Comparison of ENCODE assay signal across 11 cellular contexts in genomic region chr1:10474309-10474612, GRCh38. TPM values are rescaled to one million over a fixed set of nuclear protein-coding genes. Genes with fewer than 3 reads are reported as not detected.
DNase-seq lines count a peak whose midpoint lies in the region; ATAC-seq and TF ChIP-seq lines count a peak whose summit lies in the region.
"Not testable (repeated sequence)": the region's sequence is repeated elsewhere in the genome, so short reads cannot be mapped to it uniquely, and the experiment has no call there.
"Had no signal": no experiment of that assay in that cellular context is flagged by ENCODE, and none has a peak within 500 bp of the region (broad histone marks: within the 10 kb centered on the region; RNA-seq: fewer than 3 reads in every experiment).

No MANE protein-coding gene starts in this region.

- not testable (repeated sequence) for H3K27me3 ChIP-seq in CD4-positive, CD25-positive, alpha-beta regulatory T cell (ENCODE audit: control insufficient read depth, insufficient read depth, low read length); esophagus squamous epithelium; right lobe of liver; thoracic aorta (replicated peaks; ENCODE audit: insufficient read depth)

- not testable (repeated sequence) for ATAC-seq in CD4-positive, CD25-positive, alpha-beta regulatory T cell (ENCODE audit: low read depth in 2 of 2); right lobe of liver; thoracic aorta (ENCODE audit: insufficient number of reproducible peaks, low FRiP score, low read depth)

- H3K27me3 Mint-ChIP-seq in CD4-positive, CD25-positive, alpha-beta regulatory T cell; osteocyte (ENCODE audit: unreplicated experiment): not testable (repeated sequence)

- not testable (repeated sequence) for H3K9me3 ChIP-seq in CD4-positive, CD25-positive, alpha-beta regulatory T cell (ENCODE audit: control insufficient read depth in 2 of 2, low read length in 2 of 2); KOPT-K1 (ENCODE audit: insufficient read depth, low read length, poor library complexity, severe bottlenecking); esophagus squamous epithelium; right lobe of liver; thoracic aorta

- not testable (repeated sequence) for H3K36me3 ChIP-seq in CD4-positive, CD25-positive, alpha-beta regulatory T cell (ENCODE audit: control insufficient read depth, insufficient read depth, low read length); KOPT-K1 (ENCODE audit: insufficient read depth, low read length); esophagus squamous epithelium; right lobe of liver; thoracic aorta

- H3K4me3 ChIP-seq in CD4-positive, CD25-positive, alpha-beta regulatory T cell (ENCODE audit: low read depth, low read length) = peak overlapping the region; percentile 67
- peak overlapping the region; percentile 94 for H3K4me3 ChIP-seq in WI38 (ENCODE audit: low read depth, low read length)
- peak overlapping the region; percentile 90 for H3K4me3 ChIP-seq in astrocyte of the cerebellum (ENCODE audit: low read depth, low read length)
- peak overlapping the region; percentile 70 to 90 (median 88) for H3K4me3 ChIP-seq in esophagus squamous epithelium
- H3K4me3 ChIP-seq in right lobe of liver = peak overlapping the region; percentile 82 to 97 (median 86)
- peak overlapping the region; percentile 94 for H3K4me3 ChIP-seq in thoracic aorta

- not testable (repeated sequence) for DNase-seq in CD4-positive, CD25-positive, alpha-beta regulatory T cell; astrocyte of the cerebellum (ENCODE audit: low read depth); esophagus squamous epithelium (lab: John Stamatoyannopoulos, UW); right lobe of liver; osteocyte (ENCODE audit: extremely low spot score, unreplicated experiment); thoracic aorta (ENCODE audit: low spot score)

- peak overlapping the region; percentile 76 to 92 (median 87) for H3K27ac Mint-ChIP-seq in CD4-positive, CD25-positive, alpha-beta regulatory T cell
- peak overlapping the region; percentile 76 for H3K27ac Mint-ChIP-seq in osteocyte (ENCODE audit: unreplicated experiment)

- H3K4me3 Mint-ChIP-seq in CD4-positive, CD25-positive, alpha-beta regulatory T cell = peak overlapping the region; percentile 92 to 99 (median 94)
- peak overlapping the region; percentile 85 for H3K4me3 Mint-ChIP-seq in osteocyte (ENCODE audit: unreplicated experiment)

- TF ChIP-seq POLR2A in esophagus squamous epithelium (IDR thresholded peaks at IDR 0.05); right lobe of liver (IDR thresholded peaks at IDR 0.05): not testable (repeated sequence)

- peaks cover 16 to 62% (median 35%) of the 10 kb centered on the region in 4 donors for H3K4me1 Mint-ChIP-seq in CD4-positive, CD25-positive, alpha-beta regulatory T cell
- peaks cover 42% of the 10 kb centered on the region for H3K4me1 Mint-ChIP-seq in osteocyte (ENCODE audit: unreplicated experiment)

- H3K27ac ChIP-seq in CD4-positive, CD25-positive, alpha-beta regulatory T cell (ENCODE audit: insufficient read depth, low read length, poor library complexity, severe bottlenecking) = not testable (repeated sequence)
- H3K27ac ChIP-seq in KOPT-K1 (ENCODE audit: low read depth, low read length, poor library complexity, severe bottlenecking) (peak overlapping the region; percentile 70), esophagus squamous epithelium (peak overlapping the region in 3 of 4 donors; percentile 91 to 92 (median 92)), right lobe of liver (peak overlapping the region in 2 of 3 donors; percentile 82 to 83), thoracic aorta (peak overlapping the region in 1 of 2 donors; percentile 30)

- not testable (repeated sequence) for TF ChIP-seq CTCF in WI38 (IDR thresholded peaks at IDR 0.05; ENCODE audit: low read depth, low read length); astrocyte of the cerebellum (IDR thresholded peaks at IDR 0.05; ENCODE audit: low read depth, low read length, missing control alignments); esophagus squamous epithelium (IDR thresholded peaks at IDR 0.05); right lobe of liver (IDR thresholded peaks at IDR 0.05); osteocyte (IDR thresholded peaks at IDR 0.05); thoracic aorta (IDR thresholded peaks at IDR 0.05)

- H3K9me3 Mint-ChIP-seq in CD4-positive, CD25-positive, alpha-beta regulatory T cell; osteocyte (ENCODE audit: unreplicated experiment): not testable (repeated sequence)

- intact Hi-C loops in esophagus squamous epithelium (cut with DNase I); right lobe of liver (cut with DNase I): not testable (repeated sequence)

- H3K36me3 Mint-ChIP-seq in CD4-positive, CD25-positive, alpha-beta regulatory T cell; osteocyte (ENCODE audit: unreplicated experiment): not testable (repeated sequence)

- peaks cover 36% of the 10 kb centered on the region for H3K4me1 ChIP-seq in CD4-positive, CD25-positive, alpha-beta regulatory T cell (ENCODE audit: control insufficient read depth, insufficient read depth, low read length, poor library complexity, severe bottlenecking)
- peaks cover 19 to 67% (median 23%) of the 10 kb centered on the region in 3 donors for H3K4me1 ChIP-seq in esophagus squamous epithelium
- peaks cover 0 to 39% (median 6%) of the 10 kb centered on the region in 4 donors for H3K4me1 ChIP-seq in right lobe of liver
- H3K4me1 ChIP-seq in thoracic aorta (ENCODE audit: control insufficient read depth in 1 of 2, low read depth in 2 of 2) = peaks cover 16 to 28% of the 10 kb centered on the region in 2 donors

- 87 to 96% methylated on average over 8 to 10 of the region's 10 CpGs for WGBS in esophagus squamous epithelium, 2 donors
- WGBS in right lobe of liver (ENCODE audit: insufficient coverage, low coverage, low lambda C conversion rate, missing lambda C conversion rate) = 88% methylated on average over 3 of the region's 10 CpGs

- in situ Hi-C loops in astrocyte of the cerebellum (cut with HindIII; ENCODE audit: low sequenced_read_pairs) = not testable (repeated sequence)

RNA-seq across cellular contexts. Expression of gene PEX14, which starts 0.5 kb away (rescaled TPM):
- total RNA-seq in CD4-positive, CD25-positive, alpha-beta regulatory T cell = 22.4 TPM
- 1 to 10 TPM; 3.5 to 5.2 (median 4.4) TPM for polyA plus RNA-seq in CD4-positive, CD25-positive, alpha-beta regulatory T cell
- 10 to 100 TPM in 3 of 4 donors, 1 to 10 TPM in 1; 9.4 to 22.9 (median 15.2) TPM for total RNA-seq in esophagus squamous epithelium
- total RNA-seq in right lobe of liver = 10 to 100 TPM; 10.5 to 26.5 (median 16.5) TPM
- total RNA-seq in osteocyte = 22.2 and 23.8 TPM in 2 replicates
- 10 to 100 TPM; 11.5 to 22.6 TPM for total RNA-seq in thoracic aorta

RNA-seq across cellular contexts. Expression of gene DFFA, which starts 1.9 kb away (rescaled TPM):
- 19.2 TPM for total RNA-seq in CD4-positive, CD25-positive, alpha-beta regulatory T cell
- polyA plus RNA-seq in CD4-positive, CD25-positive, alpha-beta regulatory T cell = 10 to 100 TPM; 16.3 to 21.4 (median 18.5) TPM
- total RNA-seq in esophagus squamous epithelium (10 to 100 TPM; 14.9 to 40.4 (median 26.0) TPM), right lobe of liver (10 to 100 TPM; 14.1 to 24.8 (median 16.9) TPM), osteocyte (39.6 and 39.8 TPM in 2 replicates), thoracic aorta (10 to 100 TPM; 14.8 to 16.4 TPM)

RNA-seq across cellular contexts. Expression of gene CORT, which starts 24.4 kb away (rescaled TPM):
- not detected for total RNA-seq in CD4-positive, CD25-positive, alpha-beta regulatory T cell
- not detected for polyA plus RNA-seq in CD4-positive, CD25-positive, alpha-beta regulatory T cell
- total RNA-seq in esophagus squamous epithelium (under 1 TPM in 3 of 4 donors, not detected in 1; 0.38 to 0.83 (median 0.70) TPM), right lobe of liver (under 1 TPM in 1 of 6 experiments, not detected in 5; 0.17 TPM), osteocyte (0.40 and 0.68 TPM in 2 replicates), thoracic aorta (not detected)
- total RNA-seq: cardiac septum, HT1080, left cardiac atrium had no signal

RNA-seq across cellular contexts. Expression of gene CENPS, which starts 44.0 kb away (rescaled TPM):
- 4.9 TPM for total RNA-seq in CD4-positive, CD25-positive, alpha-beta regulatory T cell
- polyA plus RNA-seq in CD4-positive, CD25-positive, alpha-beta regulatory T cell = 1 to 10 TPM; 6.4 to 8.7 (median 7.5) TPM
- total RNA-seq in esophagus squamous epithelium = 10 to 100 TPM in 1 of 4 donors, 1 to 10 TPM in 3; 5.6 to 15.7 (median 6.1) TPM
- 1 to 10 TPM; 1.8 to 9.3 (median 5.7) TPM for total RNA-seq in right lobe of liver
- total RNA-seq in osteocyte = 12.0 and 14.1 TPM in 2 replicates
- 10 to 100 TPM in 1 of 2 donors, 1 to 10 TPM in 1; 6.4 to 10.4 TPM for total RNA-seq in thoracic aorta
